In genomic region chr7:112286294-112287086, GRCh38 we compare ENCODE assay signal across 11 cellular contexts.
A peak's percentile ranks its signal among the peaks of the same experiment; 100 is the strongest.
DNase-seq lines count a peak whose midpoint lies in the region; ATAC-seq and TF ChIP-seq lines count a peak whose summit lies in the region.
"Had no signal": no experiment of that assay in that cellular context is flagged by ENCODE, and none has a peak within 500 bp of the region (broad histone marks: within the 10 kb centered on the region; RNA-seq: fewer than 3 reads in every experiment).

No MANE protein-coding gene starts in this region.

- H3K27ac ChIP-seq in dorsolateral prefrontal cortex, result peak overlapping the region in 52 of 59 donors; percentile 12 to 81 (median 61)
- no peak overlapping the region for H3K27ac ChIP-seq in uterus
- H3K27ac ChIP-seq: heart left ventricle, PC-9 had no signal

- ATAC-seq in GM18505 (IDR thresholded peaks at IDR 0.05; ENCODE audit: unreplicated experiment), result peak; percentile 79
- ATAC-seq: heart left ventricle had no signal

- H3K4me3 ChIP-seq in HAP-1, result no peak overlapping the region
- no peak overlapping the region for H3K4me3 ChIP-seq in dorsolateral prefrontal cortex
- no peak overlapping the region for H3K4me3 ChIP-seq in uterus
- H3K4me3 ChIP-seq: heart left ventricle, PC-9 had no signal

- H3K9me3 ChIP-seq in HAP-1 (no peaks in the 10 kb centered on the region), uterus (no peaks in the 10 kb centered on the region)
- H3K9me3 ChIP-seq: heart left ventricle had no signal

- peak; percentile 63 to 74 for DNase-seq in HAP-1 (ENCODE audit: low spot score in 2 of 2)
- peak; percentile 91 for DNase-seq in NCI-H1105 treated with DMSO at 0.1 percent for 48 hours (lab: John Stamatoyannopoulos, UW)
- peak in 3 of 10 donors; percentile 42 to 68 (median 61) for DNase-seq in dorsolateral prefrontal cortex
- no peak for DNase-seq in hepatic stellate cell (ENCODE audit: low spot score)
- no peak for DNase-seq in uterus
- DNase-seq in nucleus accumbens (lab: John Stamatoyannopoulos, UW), result no peak
- no peak for DNase-seq in stimulated activated CD4-positive, alpha-beta T cell treated with anti-CD3 and anti-CD28 coated beads, Interleukin-4, amount 100 ng/mL, for 1 hour
- DNase-seq: activated naive CD4-positive, alpha-beta T cell treated with Interleukin-2 at 50 U/mL for 16 hours; heart left ventricle; PC-9 had no signal

- TF ChIP-seq POLR2A in GM18505 (IDR thresholded peaks at IDR 0.05; ENCODE audit: borderline replicate concordance, extremely low read depth, insufficient read depth, insufficient read length), result no peak
- no peak for TF ChIP-seq POLR2A in uterus (IDR thresholded peaks at IDR 0.05)

- H3K27me3 ChIP-seq in HAP-1 (ENCODE audit: low read depth), result no peaks in the 10 kb centered on the region
- H3K27me3 ChIP-seq in dorsolateral prefrontal cortex, result no peaks in the 10 kb centered on the region
- no peaks in the 10 kb centered on the region for H3K27me3 ChIP-seq in uterus
- H3K27me3 ChIP-seq: heart left ventricle had no signal

- no peak for TF ChIP-seq CTCF in dorsolateral prefrontal cortex (IDR thresholded peaks at IDR 0.05 in 54 of 56, conservative IDR thresholded peaks at IDR 0.05 in 2 of 56; ENCODE audit: low read depth in 1 of 56, partially characterized antibody in 56 of 56)
- TF ChIP-seq CTCF in uterus (IDR thresholded peaks at IDR 0.05), result no peak

- intact Hi-C loops in dorsolateral prefrontal cortex (cut with DNase I) (no loop called here), uterus (cut with DNase I; ENCODE audit: low total_unique reads) (no loop called here)

- H3K4me1 ChIP-seq in HAP-1, result peaks cover 40% of the 10 kb centered on the region
- H3K4me1 ChIP-seq in uterus, result no peaks in the 10 kb centered on the region

- H3K36me3 ChIP-seq in HAP-1 (replicated peaks) (no peaks in the 10 kb centered on the region), uterus (no peaks in the 10 kb centered on the region)

- in situ Hi-C loops in HAP-1 (cut with MboI; ENCODE audit: low sequenced_read_pairs), result no loop called here

Comparison
In these comparisons a context has a peak if more than half of its experiments do, and no peak if none do; other contexts are left out.
1. DNase-seq: peak in HAP-1 (2 of 2) and NCI-H1105 treated with DMSO at 0.1 percent for 48 hours (single experiment); none in hepatic stellate cell (single experiment), uterus (0 of 2), nucleus accumbens (0 of 56) and stimulated activated CD4-positive, alpha-beta T cell treated with anti-CD3 and anti-CD28 coated beads, Interleukin-4, amount 100 ng/mL, for 1 hour (single experiment).
2. H3K27ac ChIP-seq: peak in dorsolateral prefrontal cortex (52 of 59); none in uterus (0 of 2).